In genomic region chr7:128974241-128974934, GRCh38 we compare ENCODE assay signal across 25 cellular contexts. TPM values are rescaled to one million over a fixed set of nuclear protein-coding genes. Genes with fewer than 3 reads are reported as not detected.
A peak's percentile ranks its signal among the peaks of the same experiment; 100 is the strongest.
DNase-seq lines count a peak whose midpoint lies in the region; ATAC-seq and TF ChIP-seq lines count a peak whose summit lies in the region.
"Had no signal": no experiment of that assay in that cellular context is flagged by ENCODE, and none has a peak within 500 bp of the region (broad histone marks: within the 10 kb centered on the region; RNA-seq: fewer than 3 reads in every experiment).

No MANE protein-coding gene starts in this region.

- 86 to 100% methylated on average over 7 of the region's 7 CpGs for WGBS in endodermal cell (ENCODE audit: insufficient coverage in 1 of 2, insufficient read length in 1 of 2), 2 experiments
- WGBS in mesenchymal stem cell = 93% methylated on average over 7 of the region's 7 CpGs

- no peaks in the 10 kb centered on the region for H3K9me3 Mint-ChIP-seq in activated naive CD4-positive, alpha-beta T cell treated with anti-CD3 and anti-CD28 coated beads, Interleukin-2, amount 50 U/mL, for 24 hours
- H3K9me3 Mint-ChIP-seq in activated naive CD4-positive, alpha-beta T cell treated with anti-CD3 and anti-CD28 coated beads, Interleukin-2, amount 10 ng/mL, durations not matched to agents 7 days and 5 days = no peaks in the 10 kb centered on the region
- H3K9me3 Mint-ChIP-seq in endodermal cell = no peaks in the 10 kb centered on the region
- no peaks in the 10 kb centered on the region for H3K9me3 Mint-ChIP-seq in stimulated activated memory B cell treated with anti-CD40 and anti-IgM and Interleukin-4, amounts not matched to agents 10 μg/mL and 1 μg/mL and 100 μg/mL, for 72 hours
- H3K9me3 Mint-ChIP-seq: activated CD4-positive, alpha-beta T cell treated with anti-CD3 and anti-CD28 coated beads, Interleukin-2, amount 10 ng/mL, durations not matched to agents 7 days and 5 days had no signal

- no peak overlapping the region for H4K91ac ChIP-seq in mesenchymal stem cell (ENCODE audit: low read length)

- H2AK5ac ChIP-seq in mesenchymal stem cell (ENCODE audit: low read length, severe bottlenecking) = no peak overlapping the region

- no peak overlapping the region for H2BK120ac ChIP-seq in mesenchymal stem cell (ENCODE audit: low read depth, low read length)

- DNase-seq in activated naive CD4-positive, alpha-beta T cell treated with anti-CD3 and anti-CD28 coated beads, Interleukin-2, amount 10 ng/mL, durations not matched to agents 7 days and 5 days = no peak
- peak; percentile 47 for DNase-seq in endodermal cell
- DNase-seq in mesenchymal stem cell = no peak
- no peak for DNase-seq in EL
- DNase-seq in head of caudate nucleus = no peak
- no peak for DNase-seq in cerebellar cortex (ENCODE audit: low spot score)
- DNase-seq: activated CD4-positive, alpha-beta T cell treated with anti-CD3 and anti-CD28 coated beads, Interleukin-2, amount 10 ng/mL, durations not matched to agents 7 days and 5 days; activated CD8-positive, alpha-beta memory T cell treated with anti-CD3 and anti-CD28 coated beads, Interleukin-2, amount 50 U/mL, for 4 hours; activated effector memory CD4-positive, alpha-beta T cell treated with anti-CD3 and anti-CD28 coated beads, Interleukin-2, amount 50 U/mL, for 16 hours; C1 segment of cervical spinal cord; caudate nucleus; DMS 273 treated with DMSO at 0.1 percent for 48 hours; GF-D8; heart right ventricle; lower lobe of right lung; NCI-H1417 treated with DMSO at 0.1 percent for 48 hours; NCI-H2171; NCI-H774; pancreas; SIG-M5; sigmoid colon; T-helper 1 cell had no signal

- H3K23ac ChIP-seq in mesenchymal stem cell (ENCODE audit: low read length in 2 of 2) = no peak overlapping the region

- H3K36me3 ChIP-seq in endodermal cell (ENCODE audit: control insufficient read depth, insufficient read depth, low read length) (peaks cover 82% of the 10 kb centered on the region), mesenchymal stem cell (ENCODE audit: control insufficient read depth in 1 of 2, insufficient read depth in 2 of 2, low read depth in 1 of 2, low read length in 2 of 2) (peaks cover 24 to 90% of the 10 kb centered on the region in 2 experiments)

- TF ChIP-seq CTCF in endodermal cell (conservative IDR thresholded peaks at IDR 0.05) = no peak

- H3K9me3 ChIP-seq in endodermal cell (ENCODE audit: control insufficient read depth, low read length) (no peaks in the 10 kb centered on the region), mesenchymal stem cell (ENCODE audit: control insufficient read depth, low read length) (no peaks in the 10 kb centered on the region)
- H3K9me3 ChIP-seq: heart right ventricle, lower lobe of right lung, pancreas, sigmoid colon, suprapubic skin had no signal

- H3K4me2 ChIP-seq in mesenchymal stem cell (ENCODE audit: low read length, poor library complexity, severe bottlenecking) = no peak overlapping the region

- H2BK5ac ChIP-seq in mesenchymal stem cell (ENCODE audit: low read depth, low read length, poor library complexity, severe bottlenecking) = no peak overlapping the region

- H3K14ac ChIP-seq in mesenchymal stem cell (ENCODE audit: low read length in 2 of 2) = no peak overlapping the region

- no peak overlapping the region for H3K27ac ChIP-seq in endodermal cell (ENCODE audit: low read depth, low read length)
- H3K27ac ChIP-seq in mesenchymal stem cell (ENCODE audit: low read length, poor library complexity, severe bottlenecking) = peak overlapping the region; percentile 60
- H3K27ac ChIP-seq: heart right ventricle, lower lobe of right lung, pancreas, sigmoid colon, suprapubic skin had no signal

- H3K4ac ChIP-seq in mesenchymal stem cell (ENCODE audit: low read depth in 1 of 2, low read length in 2 of 2) = no peak overlapping the region

- H3K4me1 Mint-ChIP-seq in activated naive CD4-positive, alpha-beta T cell treated with anti-CD3 and anti-CD28 coated beads, Interleukin-2, amount 50 U/mL, for 24 hours = no peaks in the 10 kb centered on the region
- H3K4me1 Mint-ChIP-seq in activated naive CD4-positive, alpha-beta T cell treated with anti-CD3 and anti-CD28 coated beads, Interleukin-2, amount 10 ng/mL, durations not matched to agents 7 days and 5 days = no peaks in the 10 kb centered on the region
- peaks cover 12% of the 10 kb centered on the region for H3K4me1 Mint-ChIP-seq in endodermal cell
- H3K4me1 Mint-ChIP-seq in stimulated activated memory B cell treated with anti-CD40 and anti-IgM and Interleukin-4, amounts not matched to agents 10 μg/mL and 1 μg/mL and 100 μg/mL, for 72 hours = no peaks in the 10 kb centered on the region
- H3K4me1 Mint-ChIP-seq: activated CD4-positive, alpha-beta T cell treated with anti-CD3 and anti-CD28 coated beads, Interleukin-2, amount 10 ng/mL, durations not matched to agents 7 days and 5 days had no signal

- H3K36me3 Mint-ChIP-seq in activated naive CD4-positive, alpha-beta T cell treated with anti-CD3 and anti-CD28 coated beads, Interleukin-2, amount 50 U/mL, for 24 hours = peaks cover 25% of the 10 kb centered on the region
- H3K36me3 Mint-ChIP-seq in activated naive CD4-positive, alpha-beta T cell treated with anti-CD3 and anti-CD28 coated beads, Interleukin-2, amount 10 ng/mL, durations not matched to agents 7 days and 5 days = peaks cover 64% of the 10 kb centered on the region
- peaks cover 75% of the 10 kb centered on the region for H3K36me3 Mint-ChIP-seq in endodermal cell (ENCODE audit: low read depth)
- peaks cover 58% of the 10 kb centered on the region for H3K36me3 Mint-ChIP-seq in stimulated activated memory B cell treated with anti-CD40 and anti-IgM and Interleukin-4, amounts not matched to agents 10 μg/mL and 1 μg/mL and 100 μg/mL, for 72 hours

- no peak overlapping the region for H3K18ac ChIP-seq in mesenchymal stem cell (ENCODE audit: low read depth in 1 of 2, low read length in 2 of 2)

- no peak overlapping the region for H4K8ac ChIP-seq in mesenchymal stem cell (ENCODE audit: low read length)

- H3K4me3 ChIP-seq in endodermal cell (ENCODE audit: low read length) = peak overlapping the region; percentile 9
- no peak overlapping the region for H3K4me3 ChIP-seq in mesenchymal stem cell (ENCODE audit: insufficient read depth in 1 of 2, low read depth in 1 of 2, low read length in 2 of 2)
- H3K4me3 ChIP-seq: heart right ventricle, lower lobe of right lung, pancreas, sigmoid colon, suprapubic skin had no signal

- peaks cover 7% of the 10 kb centered on the region for H3K4me1 ChIP-seq in endodermal cell (ENCODE audit: control insufficient read depth, insufficient read depth, low read length)
- H3K4me1 ChIP-seq in mesenchymal stem cell (ENCODE audit: control insufficient read depth, insufficient read depth, low read depth, low read length) = peaks cover 3% of the 10 kb centered on the region
- H3K4me1 ChIP-seq: heart right ventricle, lower lobe of right lung, pancreas, sigmoid colon, suprapubic skin had no signal

- H3K4me3 Mint-ChIP-seq in activated naive CD4-positive, alpha-beta T cell treated with anti-CD3 and anti-CD28 coated beads, Interleukin-2, amount 50 U/mL, for 24 hours = no peak overlapping the region
- no peak overlapping the region for H3K4me3 Mint-ChIP-seq in activated naive CD4-positive, alpha-beta T cell treated with anti-CD3 and anti-CD28 coated beads, Interleukin-2, amount 10 ng/mL, durations not matched to agents 7 days and 5 days
- H3K4me3 Mint-ChIP-seq in endodermal cell = no peak overlapping the region
- no peak overlapping the region for H3K4me3 Mint-ChIP-seq in stimulated activated memory B cell treated with anti-CD40 and anti-IgM and Interleukin-4, amounts not matched to agents 10 μg/mL and 1 μg/mL and 100 μg/mL, for 72 hours
- H3K4me3 Mint-ChIP-seq: activated CD4-positive, alpha-beta T cell treated with anti-CD3 and anti-CD28 coated beads, Interleukin-2, amount 10 ng/mL, durations not matched to agents 7 days and 5 days had no signal

- no peak overlapping the region for H2BK15ac ChIP-seq in mesenchymal stem cell (ENCODE audit: low read depth, poor library complexity, severe bottlenecking)

- CTCF ChIA-PET in activated naive CD4-positive, alpha-beta T cell treated with anti-CD3 and anti-CD28 coated beads, Interleukin-2, amount 10 ng/mL, durations not matched to agents 7 days and 5 days (lab: Charles Lee) = no interaction called here

- H2BK12ac ChIP-seq in mesenchymal stem cell (ENCODE audit: low read length in 2 of 2) = no peak overlapping the region

- no peaks in the 10 kb centered on the region for H3K27me3 Mint-ChIP-seq in activated naive CD4-positive, alpha-beta T cell treated with anti-CD3 and anti-CD28 coated beads, Interleukin-2, amount 50 U/mL, for 24 hours
- no peaks in the 10 kb centered on the region for H3K27me3 Mint-ChIP-seq in activated naive CD4-positive, alpha-beta T cell treated with anti-CD3 and anti-CD28 coated beads, Interleukin-2, amount 10 ng/mL, durations not matched to agents 7 days and 5 days
- no peaks in the 10 kb centered on the region for H3K27me3 Mint-ChIP-seq in endodermal cell (ENCODE audit: insufficient read depth)
- H3K27me3 Mint-ChIP-seq in stimulated activated memory B cell treated with anti-CD40 and anti-IgM and Interleukin-4, amounts not matched to agents 10 μg/mL and 1 μg/mL and 100 μg/mL, for 72 hours = no peaks in the 10 kb centered on the region
- H3K27me3 Mint-ChIP-seq: activated CD4-positive, alpha-beta T cell treated with anti-CD3 and anti-CD28 coated beads, Interleukin-2, amount 10 ng/mL, durations not matched to agents 7 days and 5 days had no signal

- intact Hi-C loops in head of caudate nucleus (cut with DNase I) = no loop called here

- H3K27ac Mint-ChIP-seq in activated naive CD4-positive, alpha-beta T cell treated with anti-CD3 and anti-CD28 coated beads, Interleukin-2, amount 50 U/mL, for 24 hours = peak overlapping the region; percentile 79
- no peak overlapping the region for H3K27ac Mint-ChIP-seq in activated naive CD4-positive, alpha-beta T cell treated with anti-CD3 and anti-CD28 coated beads, Interleukin-2, amount 10 ng/mL, durations not matched to agents 7 days and 5 days
- peak overlapping the region; percentile 71 for H3K27ac Mint-ChIP-seq in endodermal cell
- H3K27ac Mint-ChIP-seq in stimulated activated memory B cell treated with anti-CD40 and anti-IgM and Interleukin-4, amounts not matched to agents 10 μg/mL and 1 μg/mL and 100 μg/mL, for 72 hours = peak overlapping the region; percentile 37
- H3K27ac Mint-ChIP-seq: activated CD4-positive, alpha-beta T cell treated with anti-CD3 and anti-CD28 coated beads, Interleukin-2, amount 10 ng/mL, durations not matched to agents 7 days and 5 days had no signal

- no peaks in the 10 kb centered on the region for H3K27me3 ChIP-seq in endodermal cell (ENCODE audit: control insufficient read depth, insufficient read depth, low read length, poor library complexity, severe bottlenecking)
- no peaks in the 10 kb centered on the region for H3K27me3 ChIP-seq in mesenchymal stem cell (ENCODE audit: control insufficient read depth in 1 of 2, insufficient read depth in 1 of 2, low read length in 2 of 2)
- H3K27me3 ChIP-seq: heart right ventricle, pancreas, sigmoid colon, suprapubic skin had no signal

- ATAC-seq in stimulated activated memory B cell treated with anti-CD40 and anti-IgM and Interleukin-4, amounts not matched to agents 10 μg/mL and 1 μg/mL and 100 μg/mL, for 72 hours = no peak
- ATAC-seq: heart right ventricle, lower lobe of right lung, pancreas had no signal

- H3K79me1 ChIP-seq in mesenchymal stem cell (replicated peaks; ENCODE audit: low read length, poor library complexity, severe bottlenecking) = peaks cover 17% of the 10 kb centered on the region

- H2AFZ ChIP-seq in mesenchymal stem cell (ENCODE audit: low read depth, low read length) = no peak overlapping the region

- H3K9ac ChIP-seq in endodermal cell (ENCODE audit: extremely low read depth, low read length, poor library complexity, severe bottlenecking) (no peak overlapping the region), mesenchymal stem cell (ENCODE audit: low read length) (no peak overlapping the region)

RNA-seq across cellular contexts. Expression of gene IRF5, which starts 36.7 kb away (rescaled TPM):
- under 1 TPM; 0.31 to 0.53 TPM for total RNA-seq in endodermal cell
- polyA plus RNA-seq in endodermal cell (2013, experiment 1 of 2) = 0.14 TPM
- 0.17 TPM for polyA plus RNA-seq in endodermal cell (2013, experiment 2 of 2)
- polyA plus RNA-seq in mesenchymal stem cell (2013, experiment 1 of 2) = not detected
- polyA plus RNA-seq in mesenchymal stem cell (2013, experiment 2 of 2) = not detected
